In genomic region chr9:134344821-134345310, GRCh38 we compare ENCODE assay signal across 12 cellular contexts. TPM values are rescaled to one million over a fixed set of nuclear protein-coding genes. Genes with fewer than 3 reads are reported as not detected.
DNase-seq lines count a peak whose midpoint lies in the region; ATAC-seq and TF ChIP-seq lines count a peak whose summit lies in the region.
"Had no signal": no experiment of that assay in that cellular context is flagged by ENCODE, and none has a peak within 500 bp of the region (broad histone marks: within the 10 kb centered on the region; RNA-seq: fewer than 3 reads in every experiment).

No MANE protein-coding gene starts in this region.

- H3K27me3 Mint-ChIP-seq in dendritic cell treated with granulocyte-macrophage colony-stimulating factor and Interleukin-4, amounts not matched to agents 40 ng/mL and 50 ng/mL, for 4 days = no peaks in the 10 kb centered on the region

- no peaks in the 10 kb centered on the region for H3K4me1 Mint-ChIP-seq in dendritic cell treated with granulocyte-macrophage colony-stimulating factor and Interleukin-4, amounts not matched to agents 40 ng/mL and 50 ng/mL, for 4 days (ENCODE audit: low read depth)

- H3K9me3 ChIP-seq in WERI-Rb-1 (ENCODE audit: severe bottlenecking) (no peaks in the 10 kb centered on the region), thoracic aorta (no peaks in the 10 kb centered on the region)

- peak overlapping the region; percentile 80 for H3K27ac ChIP-seq in WERI-Rb-1
- peak overlapping the region in 1 of 2 donors; percentile 28 for H3K27ac ChIP-seq in thoracic aorta
- H3K27ac ChIP-seq: C4-2B had no signal

- no peaks in the 10 kb centered on the region for H3K27me3 ChIP-seq in WERI-Rb-1 (ENCODE audit: insufficient read depth, low read depth, severe bottlenecking)
- H3K27me3 ChIP-seq in thoracic aorta (replicated peaks; ENCODE audit: insufficient read depth) = no peaks in the 10 kb centered on the region

- TF ChIP-seq CTCF in WERI-Rb-1 (IDR thresholded peaks at IDR 0.05; ENCODE audit: low read depth, low read length) (no peak), thoracic aorta (IDR thresholded peaks at IDR 0.05) (no peak)

- ATAC-seq in thoracic aorta (ENCODE audit: insufficient number of reproducible peaks, low FRiP score, low read depth) = no peak

- no peaks in the 10 kb centered on the region for H3K9me3 Mint-ChIP-seq in dendritic cell treated with granulocyte-macrophage colony-stimulating factor and Interleukin-4, amounts not matched to agents 40 ng/mL and 50 ng/mL, for 4 days

- H3K36me3 ChIP-seq in WERI-Rb-1 (no peaks in the 10 kb centered on the region; the same call in 1 of the 2 replicates), thoracic aorta (no peaks in the 10 kb centered on the region)

- intact Hi-C loops in dendritic cell treated with granulocyte-macrophage colony-stimulating factor and Interleukin-4, amounts not matched to agents 40 ng/mL and 50 ng/mL, for 4 days (cut with micrococcal nuclease) = loop anchor here (5.0 to 10.0 kb wide), 2 partner anchors 60 to 173 kb away; no protein-coding TSS in a partner anchor

- H3K27ac Mint-ChIP-seq in dendritic cell treated with granulocyte-macrophage colony-stimulating factor and Interleukin-4, amounts not matched to agents 40 ng/mL and 50 ng/mL, for 4 days = no peak overlapping the region

- H3K4me3 Mint-ChIP-seq in dendritic cell treated with granulocyte-macrophage colony-stimulating factor and Interleukin-4, amounts not matched to agents 40 ng/mL and 50 ng/mL, for 4 days = peak overlapping the region; percentile 62

- H3K4me1 ChIP-seq in thoracic aorta (ENCODE audit: control insufficient read depth in 1 of 2, low read depth in 2 of 2) = peaks cover 58 to 94% of the 10 kb centered on the region in 2 donors

- H3K4me3 ChIP-seq in WERI-Rb-1 (ENCODE audit: low read depth, low read length) = no peak overlapping the region
- H3K4me3 ChIP-seq in thoracic aorta = peak overlapping the region; percentile 17

- DNase-seq in WERI-Rb-1 = no peak
- DNase-seq in midbrain (lab: John Stamatoyannopoulos, UW) = peak; percentile 36
- DNase-seq in thoracic aorta (ENCODE audit: low spot score) = no peak
- DNase-seq in HuH-7.5 (ENCODE audit: low spot score) = no peak
- no peak for DNase-seq in H4 (ENCODE audit: low spot score)
- no peak for DNase-seq in Kasumi-1 (lab: John Stamatoyannopoulos, UW)
- no peak for DNase-seq in islet precursor cell
- DNase-seq: activated CD4-positive, alpha-beta T cell treated with anti-CD3 and anti-CD28 coated beads for 1 hour; cortex of kidney; NCI-H1092 treated with DMSO at 0.1 percent for 48 hours had no signal

- H3K36me3 Mint-ChIP-seq in dendritic cell treated with granulocyte-macrophage colony-stimulating factor and Interleukin-4, amounts not matched to agents 40 ng/mL and 50 ng/mL, for 4 days (ENCODE audit: low read depth) = peaks cover 35% of the 10 kb centered on the region

RNA-seq across cellular contexts. Expression of gene RXRA, which starts 18.6 kb away (rescaled TPM):
- total RNA-seq in thoracic aorta = 10 to 100 TPM; 45.4 to 58.1 TPM
- 11.2 and 12.8 TPM in 2 replicates for total RNA-seq in H4 (2014; rRNA removed; shearing (Covaris generic))
